Comparison of ENCODE assay signal across 1 cellular context in the genomic region with DNA sequence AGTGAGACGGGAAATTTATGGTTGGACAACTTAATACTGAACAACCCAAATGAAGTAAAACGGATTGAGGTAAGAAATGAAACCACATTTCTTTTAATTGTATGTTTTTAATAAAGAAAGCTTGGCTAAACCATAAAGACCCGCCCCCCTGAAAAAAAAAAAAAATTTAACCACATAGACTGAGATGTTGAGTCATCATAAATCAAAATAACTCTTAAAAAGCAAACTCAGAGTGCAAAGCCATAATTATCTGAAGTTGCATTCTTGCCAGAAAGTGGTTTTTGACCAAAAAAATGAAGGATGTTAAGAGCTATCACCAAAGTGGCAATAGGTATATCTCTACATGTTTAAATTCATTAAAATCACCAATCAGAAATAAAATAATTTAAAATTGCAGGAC.
TF ChIP-seq lines count a peak whose summit lies in the region.

No MANE protein-coding gene starts in this region.

TF ChIP-seq in HepG2, 621 proteins besides CTCF, POLR2A, EP300 and RAD21:
- TF ChIP-seq MEIS1 (CRISPR knock-in tag; IDR thresholded peaks at IDR 0.05; ENCODE audit: borderline replicate concordance) (no peak), MAFK (conservative IDR thresholded peaks at IDR 0.05 in 1 of 2, IDR thresholded peaks at IDR 0.05 in 1 of 2; ENCODE audit: low read length in 2 of 2) (peak in 1 of 2 experiments; percentile 36; a peak in 2 of 4 replicates), MAFF (IDR thresholded peaks at IDR 0.05; ENCODE audit: low read depth, low read length) (0 out of 2 replicates have a peak, but pooled peaks have one; percentile 12)
